In genomic region chr6:35751594-35751993, GRCh38 we compare ENCODE assay signal across 28 cellular contexts. TPM values are rescaled to one million over a fixed set of nuclear protein-coding genes. Genes with fewer than 3 reads are reported as not detected.
DNase-seq lines count a peak whose midpoint lies in the region; ATAC-seq, FAIRE-seq and TF ChIP-seq lines count a peak whose summit lies in the region.
"Had no signal": no experiment of that assay in that cellular context is flagged by ENCODE, and none has a peak within 500 bp of the region (broad histone marks: within the 10 kb centered on the region; RNA-seq: fewer than 3 reads in every experiment).

No MANE protein-coding gene starts in this region.

- no peak overlapping the region for H3K9ac ChIP-seq in GM12878 (ENCODE audit: control insufficient read depth, insufficient read depth, low read length)

- H3K4me2 ChIP-seq in GM12878 (ENCODE audit: control insufficient read depth, insufficient read depth): no peak overlapping the region
- H3K4me2 ChIP-seq: hepatocyte, smooth muscle cell had no signal

- SMC1A ChIA-PET in GM12878 (lab: Charles Lee; ENCODE audit: uncharacterized antibody, unreplicated experiment): no interaction called here

- POLR2A ChIA-PET in GM12878 (lab: Charles Lee): no interaction called here

- no peak overlapping the region for H2AFZ ChIP-seq in GM12878 (ENCODE audit: control insufficient read depth, low read depth, low read length)
- H2AFZ ChIP-seq: hepatocyte had no signal

- BruUV-seq in GM12878 (replicated peaks; lab: Mats Ljungman, UMichigan): no TSS peak

- H3K27me3 Mint-ChIP-seq in activated naive CD4-positive, alpha-beta T cell treated with anti-CD3 and anti-CD28 coated beads, Interleukin-2, amount 10 ng/mL, durations not matched to agents 7 days and 5 days: peaks cover 18% of the 10 kb centered on the region

- WGBS in GM12878 (ENCODE audit: insufficient coverage, insufficient replicate concordance, low lambda C conversion rate, missing lambda C conversion rate): 31% methylated on average over 4 of the region's 4 CpGs

- peaks cover 2% of the 10 kb centered on the region; the same call in 2 of the 3 replicates for H3K9me3 ChIP-seq in GM12878 (replicated peaks; ENCODE audit: control insufficient read depth, insufficient read depth, low read length)
- H3K9me3 ChIP-seq: body of pancreas, Caco-2, gastrocnemius medialis, pancreas had no signal

- no peaks in the 10 kb centered on the region for H3K4me1 ChIP-seq in GM12878 (ENCODE audit: control insufficient read depth, insufficient read depth, low read length)
- H3K4me1 ChIP-seq: Caco-2, gastrocnemius medialis had no signal

- TF ChIP-seq EP300 in GM12878 (IDR thresholded peaks at IDR 0.05; ENCODE audit: borderline replicate concordance in 1 of 2, control insufficient read depth in 1 of 2, low read depth in 2 of 2, low read length in 2 of 2): no peak

- intact Hi-C loops in GM12878 (cut with micrococcal nuclease; ENCODE audit: unreplicated experiment): no loop called here

- no peaks in the 10 kb centered on the region for H4K20me1 ChIP-seq in GM12878 (ENCODE audit: control insufficient read depth, insufficient read depth)

- peaks cover 0 to 8% of the 10 kb centered on the region in 2 donors for H3K36me3 Mint-ChIP-seq in activated naive CD4-positive, alpha-beta T cell treated with anti-CD3 and anti-CD28 coated beads, Interleukin-2, amount 50 U/mL, for 72 hours
- H3K36me3 Mint-ChIP-seq in activated naive CD4-positive, alpha-beta T cell treated with anti-CD3 and anti-CD28 coated beads, Interleukin-2, amount 10 ng/mL, durations not matched to agents 7 days and 5 days: no peaks in the 10 kb centered on the region
- no peaks in the 10 kb centered on the region for H3K36me3 Mint-ChIP-seq in stimulated activated effector memory CD8-positive, alpha-beta T cell treated with anti-CD3 and anti-CD28 coated beads, Interleukin-12 subunit alpha, Interleukin-12 subunit beta, amount 100 ng/mL, for 72 hours
- H3K36me3 Mint-ChIP-seq: stimulated activated memory B cell treated with anti-CD40 and anti-IgM and Interleukin-4, amounts not matched to agents 10 μg/mL and 1 μg/mL and 100 μg/mL, for 72 hours had no signal

- no peak for FAIRE-seq in GM12878 (lab: Jason Lieb, UNC)
- FAIRE-seq: pancreas had no signal

- no peaks in the 10 kb centered on the region for H3K36me3 ChIP-seq in GM12878 (ENCODE audit: control insufficient read depth in 2 of 2, insufficient read depth in 2 of 2, low read length in 1 of 2)
- H3K36me3 ChIP-seq: gastrocnemius medialis, pancreas had no signal

- CTCF ChIA-PET in activated naive CD4-positive, alpha-beta T cell treated with anti-CD3 and anti-CD28 coated beads, Interleukin-2, amount 10 ng/mL, durations not matched to agents 7 days and 5 days (lab: Charles Lee): no interaction called here
- CTCF ChIA-PET in GM12878 (lab: Yijun Ruan, JAX): interaction anchor here (0.8 kb wide), 1 partner anchor 15 kb away, joined by 3 read pairs; the partner anchor contains the start of gene ARMC12

- no peak overlapping the region for H3K27ac Mint-ChIP-seq in activated naive CD4-positive, alpha-beta T cell treated with anti-CD3 and anti-CD28 coated beads, Interleukin-2, amount 50 U/mL, for 72 hours
- no peak overlapping the region for H3K27ac Mint-ChIP-seq in activated naive CD4-positive, alpha-beta T cell treated with anti-CD3 and anti-CD28 coated beads, Interleukin-2, amount 10 ng/mL, durations not matched to agents 7 days and 5 days
- H3K27ac Mint-ChIP-seq in stimulated activated effector memory CD8-positive, alpha-beta T cell treated with anti-CD3 and anti-CD28 coated beads, Interleukin-12 subunit alpha, Interleukin-12 subunit beta, amount 100 ng/mL, for 72 hours: peak overlapping the region; percentile 58
- H3K27ac Mint-ChIP-seq: nephron; stimulated activated memory B cell treated with anti-CD40 and anti-IgM and Interleukin-4, amounts not matched to agents 10 μg/mL and 1 μg/mL and 100 μg/mL, for 72 hours had no signal

- H3K9me3 Mint-ChIP-seq in activated naive CD4-positive, alpha-beta T cell treated with anti-CD3 and anti-CD28 coated beads, Interleukin-2, amount 50 U/mL, for 72 hours: peaks cover 0 to 7% of the 10 kb centered on the region in 2 donors
- H3K9me3 Mint-ChIP-seq in activated naive CD4-positive, alpha-beta T cell treated with anti-CD3 and anti-CD28 coated beads, Interleukin-2, amount 10 ng/mL, durations not matched to agents 7 days and 5 days: peaks cover 13% of the 10 kb centered on the region
- H3K9me3 Mint-ChIP-seq in stimulated activated effector memory CD8-positive, alpha-beta T cell treated with anti-CD3 and anti-CD28 coated beads, Interleukin-12 subunit alpha, Interleukin-12 subunit beta, amount 100 ng/mL, for 72 hours: peaks cover 6% of the 10 kb centered on the region

- TF ChIP-seq RAD21 in GM12878 (IDR thresholded peaks at IDR 0.05; ENCODE audit: insufficient read depth, low read depth, low read length): no peak

- H3K4me3 Mint-ChIP-seq in activated naive CD4-positive, alpha-beta T cell treated with anti-CD3 and anti-CD28 coated beads, Interleukin-2, amount 10 ng/mL, durations not matched to agents 7 days and 5 days: no peak overlapping the region
- no peak overlapping the region for H3K4me3 Mint-ChIP-seq in stimulated activated effector memory CD8-positive, alpha-beta T cell treated with anti-CD3 and anti-CD28 coated beads, Interleukin-12 subunit alpha, Interleukin-12 subunit beta, amount 100 ng/mL, for 72 hours
- H3K4me3 Mint-ChIP-seq: nephron; stimulated activated memory B cell treated with anti-CD40 and anti-IgM and Interleukin-4, amounts not matched to agents 10 μg/mL and 1 μg/mL and 100 μg/mL, for 72 hours had no signal

- peak; percentile 87 to 97 for ATAC-seq in activated naive CD4-positive, alpha-beta T cell treated with anti-CD3 and anti-CD28 coated beads, Interleukin-2, amount 50 U/mL, for 72 hours
- ATAC-seq in GM12878: peak; percentile 49; the same call in 1 of the 3 replicates
- ATAC-seq in stimulated activated effector memory CD8-positive, alpha-beta T cell treated with anti-CD3 and anti-CD28 coated beads, Interleukin-12 subunit alpha, Interleukin-12 subunit beta, amount 100 ng/mL, for 72 hours: peak; percentile 97
- ATAC-seq: body of pancreas; gastrocnemius medialis; left cardiac atrium; Panc1; pancreas; stimulated activated memory B cell treated with anti-CD40 and anti-IgM and Interleukin-4, amounts not matched to agents 10 μg/mL and 1 μg/mL and 100 μg/mL, for 72 hours had no signal

- in situ Hi-C loops in GM12878 (cut with MboI): no loop called here

- no peak overlapping the region for H3K27ac ChIP-seq in GM12878 (ENCODE audit: control insufficient read depth, insufficient read depth)
- H3K27ac ChIP-seq: body of pancreas, C4-2B, gastrocnemius medialis, hepatocyte, pancreas had no signal

- no peaks in the 10 kb centered on the region for H3K79me2 ChIP-seq in GM12878 (ENCODE audit: control insufficient read depth, insufficient read depth, low read length)
- H3K79me2 ChIP-seq: hepatocyte had no signal

- H3K27me3 ChIP-seq in GM12878 (replicated peaks in 1 of 2; ENCODE audit: control insufficient read depth in 2 of 2, insufficient read depth in 2 of 2, low read length in 1 of 2): no peaks in the 10 kb centered on the region
- H3K27me3 ChIP-seq: body of pancreas, gastrocnemius medialis, hepatocyte, pancreas had no signal

- peak in 1 of 2 donors; percentile 63 for DNase-seq in activated naive CD4-positive, alpha-beta T cell treated with anti-CD3 and anti-CD28 coated beads, Interleukin-2, amount 50 U/mL, for 72 hours (ENCODE audit: low spot score in 2 of 2)
- DNase-seq in activated naive CD4-positive, alpha-beta T cell treated with anti-CD3 and anti-CD28 coated beads, Interleukin-2, amount 10 ng/mL, durations not matched to agents 7 days and 5 days: no peak
- DNase-seq in GM12878 (ENCODE audit: low read depth, low spot score): no peak
- DNase-seq in stimulated activated effector memory CD8-positive, alpha-beta T cell treated with anti-CD3 and anti-CD28 coated beads, Interleukin-12 subunit alpha, Interleukin-12 subunit beta, amount 100 ng/mL, for 72 hours (ENCODE audit: low spot score in 2 of 2): peak in 1 of 2 donors; percentile 71
- no peak for DNase-seq in NCI-H2029 (lab: John Stamatoyannopoulos, UW)
- DNase-seq: body of pancreas, Caco-2, DMS79, gastrocnemius medialis, GDM1, GOT3, left cardiac atrium, mammary epithelial cell, NCI-H1417 treated with DMSO at 0.1 percent for 48 hours, NCI-H345, pancreas, SHP77 had no signal

- H3K4me1 Mint-ChIP-seq in activated naive CD4-positive, alpha-beta T cell treated with anti-CD3 and anti-CD28 coated beads, Interleukin-2, amount 10 ng/mL, durations not matched to agents 7 days and 5 days: peaks cover 5% of the 10 kb centered on the region
- peaks cover 12% of the 10 kb centered on the region for H3K4me1 Mint-ChIP-seq in stimulated activated effector memory CD8-positive, alpha-beta T cell treated with anti-CD3 and anti-CD28 coated beads, Interleukin-12 subunit alpha, Interleukin-12 subunit beta, amount 100 ng/mL, for 72 hours
- H3K4me1 Mint-ChIP-seq: nephron; stimulated activated memory B cell treated with anti-CD40 and anti-IgM and Interleukin-4, amounts not matched to agents 10 μg/mL and 1 μg/mL and 100 μg/mL, for 72 hours had no signal

- RAD21 ChIA-PET in GM12878 (lab: Charles Lee; ENCODE audit: unreplicated experiment): no interaction called here

- TF ChIP-seq CTCF in GM12878 (IDR thresholded peaks at IDR 0.05 in 2 of 3, conservative IDR thresholded peaks at IDR 0.05 in 1 of 3; ENCODE audit: control insufficient read depth in 2 of 3, extremely low read depth in 1 of 3, insufficient read depth in 1 of 3, low read depth in 3 of 3, low read length in 3 of 3): no peak

- TF ChIP-seq POLR2A in GM12878 (IDR thresholded peaks at IDR 0.05; ENCODE audit: low read depth, low read length): no peak

- H3K4me3 ChIP-seq in GM12878: no peak overlapping the region
- H3K4me3 ChIP-seq: body of pancreas, gastrocnemius medialis, hepatocyte, pancreas, smooth muscle cell had no signal

RNA-seq across cellular contexts. Expression of gene ARMC12, which starts 14.8 kb away (rescaled TPM):
- 1 to 10 TPM; 1.2 to 5.9 TPM for total RNA-seq in activated naive CD4-positive, alpha-beta T cell treated with anti-CD3 and anti-CD28 coated beads, Interleukin-2, amount 50 U/mL, for 72 hours
- total RNA-seq in GM12878 (2013; cell fraction: nucleolus; rRNA removed): 0.77 and 0.88 TPM in 2 replicates
- total RNA-seq in GM12878 (2014; rRNA removed) (0.45 and 0.49 TPM in 2 replicates), GM12878 (2014; rRNA removed; fragmentation: Illumina TruSeq; extraction: Trizol) (0.40 and 0.46 TPM in 2 replicates), GM12878 (2021) (0.56 and 1.0 TPM in 2 replicates)
- 0.46 TPM for polyA plus RNA-seq in GM12878 (2011; ENCODE audit: low read depth)
- polyA plus RNA-seq in GM12878 (2011; rRNA removed) (0.72 and 1.6 TPM in 2 replicates), GM12878 (2014; fragmentation: Illumina TruSeq; extraction: Trizol) (0.76 and 0.90 TPM in 2 replicates), GM12878 (2014; fragmentation: Nextera tagmentation; extraction: Ambion mirVana) (1 to 10 TPM in 1 of 2 experiments, under 1 TPM in 1; 0.68 to 1.5 TPM), GM12878 (2014; rRNA removed) (1.2 TPM in 2 replicates), GM12878 (2016; fragmentation: Nextera tagmentation; extraction: Ambion mirVana) (under 1 TPM; 0.10 to 0.25 TPM)
- 1.6 and 1.7 TPM in 2 replicates for polyA plus RNA-seq in GM12878 (2011; cell fraction: cytosol; rRNA removed)
- 4.8 and 8.9 TPM in 2 replicates for polyA plus RNA-seq in GM12878 (2011; cell fraction: nucleus; rRNA removed)
- polyA plus RNA-seq in GM12878 (2012): 0.54 and 0.91 TPM in 2 replicates
- polyA minus RNA-seq in GM12878 (2011; rRNA and poly(A)+ RNA removed): 0.88 TPM in 1 of 2 replicates, not detected in the other
- polyA minus RNA-seq in GM12878 (2011; cell fraction: cytosol; rRNA and poly(A)+ RNA removed): not detected in 2 replicates
- polyA minus RNA-seq in GM12878 (2011; cell fraction: nucleus; rRNA and poly(A)+ RNA removed): 0.24 and 0.48 TPM in 2 replicates
- total RNA-seq: Caco-2, urinary bladder had no signal
- polyA plus RNA-seq: smooth muscle cell had no signal

RNA-seq across cellular contexts. Expression of gene CLPSL2, which starts 24.8 kb away (rescaled TPM):
- under 1 TPM in 1 of 2 donors, not detected in 1; 0.74 TPM for total RNA-seq in activated naive CD4-positive, alpha-beta T cell treated with anti-CD3 and anti-CD28 coated beads, Interleukin-2, amount 50 U/mL, for 72 hours
- total RNA-seq in GM12878 (2013; cell fraction: nucleolus; rRNA removed): not detected in 2 replicates
- total RNA-seq in GM12878 (2014; rRNA removed) (0.49 TPM in 1 of 2 replicates, not detected in the other), GM12878 (2014; rRNA removed; fragmentation: Illumina TruSeq; extraction: Trizol) (not detected in 2 replicates), GM12878 (2021) (1.2 and 1.3 TPM in 2 replicates)
- polyA plus RNA-seq in GM12878 (2011; ENCODE audit: low read depth): not detected
- polyA plus RNA-seq in GM12878 (2011; rRNA removed) (not detected in 2 replicates), GM12878 (2014; fragmentation: Illumina TruSeq; extraction: Trizol) (not detected in 2 replicates), GM12878 (2014; fragmentation: Nextera tagmentation; extraction: Ambion mirVana) (not detected), GM12878 (2014; rRNA removed) (0.32 TPM in 1 of 2 replicates, not detected in the other), GM12878 (2016; fragmentation: Nextera tagmentation; extraction: Ambion mirVana) (not detected)
- not detected in 2 replicates for polyA plus RNA-seq in GM12878 (2011; cell fraction: cytosol; rRNA removed)
- polyA plus RNA-seq in GM12878 (2011; cell fraction: nucleus; rRNA removed): not detected in 2 replicates
- not detected in 2 replicates for polyA plus RNA-seq in GM12878 (2012)
- polyA minus RNA-seq in GM12878 (2011; rRNA and poly(A)+ RNA removed): not detected in 2 replicates
- polyA minus RNA-seq in GM12878 (2011; cell fraction: cytosol; rRNA and poly(A)+ RNA removed): not detected in 2 replicates
- polyA minus RNA-seq in GM12878 (2011; cell fraction: nucleus; rRNA and poly(A)+ RNA removed): not detected in 2 replicates
- total RNA-seq: body of pancreas, dermis microvascular lymphatic vessel endothelial cell, gastrocnemius medialis, hepatocyte, left cardiac atrium, mammary epithelial cell, mucosa of gallbladder, smooth muscle cell, temporal lobe, urinary bladder had no signal
- polyA plus RNA-seq: hepatocyte, mammary epithelial cell, urinary bladder had no signal

RNA-seq across cellular contexts. Expression of gene CLPSL1, which starts 29.2 kb away (rescaled TPM):
- not detected for total RNA-seq in activated naive CD4-positive, alpha-beta T cell treated with anti-CD3 and anti-CD28 coated beads, Interleukin-2, amount 50 U/mL, for 72 hours
- total RNA-seq in GM12878 (2013; cell fraction: nucleolus; rRNA removed): not detected in 2 replicates
- total RNA-seq in GM12878 (2014; rRNA removed) (not detected in 2 replicates), GM12878 (2014; rRNA removed; fragmentation: Illumina TruSeq; extraction: Trizol) (not detected in 2 replicates), GM12878 (2021) (not detected in 2 replicates)
- polyA plus RNA-seq in GM12878 (2011; ENCODE audit: low read depth): not detected
- polyA plus RNA-seq in GM12878 (2011; rRNA removed) (not detected in 2 replicates), GM12878 (2014; fragmentation: Illumina TruSeq; extraction: Trizol) (not detected in 2 replicates), GM12878 (2014; fragmentation: Nextera tagmentation; extraction: Ambion mirVana) (not detected), GM12878 (2014; rRNA removed) (not detected in 2 replicates), GM12878 (2016; fragmentation: Nextera tagmentation; extraction: Ambion mirVana) (not detected)
- polyA plus RNA-seq in GM12878 (2011; cell fraction: cytosol; rRNA removed): not detected in 2 replicates
- not detected in 2 replicates for polyA plus RNA-seq in GM12878 (2011; cell fraction: nucleus; rRNA removed)
- polyA plus RNA-seq in GM12878 (2012): not detected in 2 replicates
- not detected in 2 replicates for polyA minus RNA-seq in GM12878 (2011; rRNA and poly(A)+ RNA removed)
- polyA minus RNA-seq in GM12878 (2011; cell fraction: cytosol; rRNA and poly(A)+ RNA removed): not detected in 2 replicates
- polyA minus RNA-seq in GM12878 (2011; cell fraction: nucleus; rRNA and poly(A)+ RNA removed): not detected in 2 replicates
- total RNA-seq: Caco-2, dermis microvascular lymphatic vessel endothelial cell, gastrocnemius medialis, hepatocyte, left cardiac atrium, mammary epithelial cell, smooth muscle cell, temporal lobe, urinary bladder had no signal
- polyA plus RNA-seq: adipose tissue, hepatocyte, mammary epithelial cell, smooth muscle cell, urinary bladder had no signal

RNA-seq across cellular contexts. Expression of gene CLPS, which starts 45.5 kb away (rescaled TPM):
- total RNA-seq in activated naive CD4-positive, alpha-beta T cell treated with anti-CD3 and anti-CD28 coated beads, Interleukin-2, amount 50 U/mL, for 72 hours: not detected
- total RNA-seq in GM12878 (2013; cell fraction: nucleolus; rRNA removed): not detected in 2 replicates
- not detected in 2 replicates for total RNA-seq in GM12878 (2014; rRNA removed)
- not detected in 2 replicates for total RNA-seq in GM12878 (2014; rRNA removed; fragmentation: Illumina TruSeq; extraction: Trizol)
- total RNA-seq in GM12878 (2021): 3.5 and 4.7 TPM in 2 replicates
- polyA plus RNA-seq in GM12878 (2011; ENCODE audit: low read depth): not detected
- not detected in 2 replicates for polyA plus RNA-seq in GM12878 (2011; rRNA removed)
- polyA plus RNA-seq in GM12878 (2011; cell fraction: cytosol; rRNA removed): not detected in 2 replicates
- polyA plus RNA-seq in GM12878 (2011; cell fraction: nucleus; rRNA removed): not detected in 2 replicates
- not detected in 2 replicates for polyA plus RNA-seq in GM12878 (2012)
- polyA plus RNA-seq in GM12878 (2014; fragmentation: Illumina TruSeq; extraction: Trizol): not detected in 2 replicates
- not detected for polyA plus RNA-seq in GM12878 (2014; fragmentation: Nextera tagmentation; extraction: Ambion mirVana)
- not detected in 2 replicates for polyA plus RNA-seq in GM12878 (2014; rRNA removed)
- not detected for polyA plus RNA-seq in GM12878 (2016; fragmentation: Nextera tagmentation; extraction: Ambion mirVana)
- polyA minus RNA-seq in GM12878 (2011; rRNA and poly(A)+ RNA removed): not detected in 2 replicates
- polyA minus RNA-seq in GM12878 (2011; cell fraction: cytosol; rRNA and poly(A)+ RNA removed): not detected in 2 replicates
- not detected in 2 replicates for polyA minus RNA-seq in GM12878 (2011; cell fraction: nucleus; rRNA and poly(A)+ RNA removed)
- total RNA-seq: Caco-2, dermis microvascular lymphatic vessel endothelial cell, gastrocnemius medialis, hepatocyte, left cardiac atrium, mammary epithelial cell, smooth muscle cell, temporal lobe, urinary bladder had no signal
- polyA plus RNA-seq: mammary epithelial cell, smooth muscle cell had no signal

RNA-seq across cellular contexts. Expression of gene LHFPL5, which starts 53.6 kb away (rescaled TPM):
- not detected for total RNA-seq in activated naive CD4-positive, alpha-beta T cell treated with anti-CD3 and anti-CD28 coated beads, Interleukin-2, amount 50 U/mL, for 72 hours
- total RNA-seq in GM12878 (2013; cell fraction: nucleolus; rRNA removed): not detected in 2 replicates
- total RNA-seq in GM12878 (2014; rRNA removed) (0.11 TPM in 1 of 2 replicates, not detected in the other), GM12878 (2014; rRNA removed; fragmentation: Illumina TruSeq; extraction: Trizol) (not detected in 2 replicates), GM12878 (2021) (not detected in 2 replicates)
- not detected for polyA plus RNA-seq in GM12878 (2011; ENCODE audit: low read depth)
- polyA plus RNA-seq in GM12878 (2011; rRNA removed) (not detected in 2 replicates), GM12878 (2014; fragmentation: Illumina TruSeq; extraction: Trizol) (not detected in 2 replicates), GM12878 (2014; fragmentation: Nextera tagmentation; extraction: Ambion mirVana) (not detected), GM12878 (2014; rRNA removed) (not detected in 2 replicates), GM12878 (2016; fragmentation: Nextera tagmentation; extraction: Ambion mirVana) (not detected)
- polyA plus RNA-seq in GM12878 (2011; cell fraction: cytosol; rRNA removed): not detected in 2 replicates
- not detected in 2 replicates for polyA plus RNA-seq in GM12878 (2011; cell fraction: nucleus; rRNA removed)
- not detected in 2 replicates for polyA plus RNA-seq in GM12878 (2012)
- not detected in 2 replicates for polyA minus RNA-seq in GM12878 (2011; rRNA and poly(A)+ RNA removed)
- polyA minus RNA-seq in GM12878 (2011; cell fraction: cytosol; rRNA and poly(A)+ RNA removed): not detected in 2 replicates
- not detected in 2 replicates for polyA minus RNA-seq in GM12878 (2011; cell fraction: nucleus; rRNA and poly(A)+ RNA removed)
- total RNA-seq: Caco-2, dermis microvascular lymphatic vessel endothelial cell, gastrocnemius medialis, hepatocyte, left cardiac atrium, mammary epithelial cell, smooth muscle cell, urinary bladder had no signal
- polyA plus RNA-seq: mammary epithelial cell, smooth muscle cell, urinary bladder had no signal
